15 cellular contexts compared by ENCODE assay signal in the genomic region with DNA sequence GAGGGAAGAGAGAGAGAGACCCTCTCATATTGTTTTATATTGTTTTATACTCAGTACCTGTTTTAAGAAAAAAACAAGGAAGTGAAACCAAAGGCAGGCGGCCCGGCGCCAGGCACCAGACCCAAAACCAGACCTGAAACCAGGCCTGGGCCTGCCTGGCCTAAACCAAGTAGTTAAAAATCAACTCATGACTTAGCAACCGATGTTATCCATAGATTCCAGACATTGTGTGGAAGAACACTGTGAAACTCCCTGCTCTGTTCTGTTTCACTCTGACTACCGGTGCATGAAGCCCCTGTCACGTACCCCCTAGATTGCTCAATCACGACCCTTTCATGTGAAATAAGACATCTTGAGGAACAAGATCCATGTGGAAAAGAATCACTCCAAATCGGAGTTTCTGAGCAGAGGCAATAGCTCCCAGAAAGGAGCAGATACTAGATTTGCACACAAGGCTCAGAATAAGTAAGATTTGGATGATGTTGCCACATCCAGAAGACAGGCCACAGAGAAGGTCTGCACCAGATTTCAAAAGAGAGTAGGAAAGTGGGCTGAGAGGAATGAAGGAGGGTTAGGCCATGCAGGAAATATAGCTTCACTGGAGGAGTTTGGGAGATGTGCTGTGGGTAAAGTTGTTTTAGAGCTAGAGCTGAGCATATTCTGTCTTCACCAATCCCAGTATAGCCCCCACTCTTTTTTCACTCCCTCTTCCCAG. TPM values are rescaled to one million over a fixed set of nuclear protein-coding genes. Genes with fewer than 3 reads are reported as not detected.
DNase-seq lines count a peak whose midpoint lies in the region; ATAC-seq and TF ChIP-seq lines count a peak whose summit lies in the region.
"Had no signal": no experiment of that assay in that cellular context is flagged by ENCODE, and none has a peak within 500 bp of the region (broad histone marks: within the 10 kb centered on the region; RNA-seq: fewer than 3 reads in every experiment).

No MANE protein-coding gene starts in this region.

- no peak overlapping the region for H2AFZ ChIP-seq in OCI-LY3 (ENCODE audit: low read depth, low read length)

- peak overlapping the region; percentile 37 for H3K4me2 ChIP-seq in OCI-LY3 (ENCODE audit: low read length)

- peak overlapping the region; percentile 71 for H3K27ac ChIP-seq in OCI-LY3 (ENCODE audit: low read length)
- peak overlapping the region; percentile 77 for H3K27ac ChIP-seq in stomach smooth muscle (ENCODE audit: low read length)
- no peak overlapping the region for H3K27ac ChIP-seq in colonic mucosa
- H3K27ac ChIP-seq: pancreas had no signal

- no peaks in the 10 kb centered on the region for H4K20me1 ChIP-seq in OCI-LY3 (ENCODE audit: insufficient read depth, low read length)

- H3K27me3 ChIP-seq in OCI-LY3 (ENCODE audit: low read depth, low read length) (no peaks in the 10 kb centered on the region), stomach smooth muscle (ENCODE audit: control insufficient read depth in 1 of 2, insufficient read depth in 2 of 2, low read length in 2 of 2) (no peaks in the 10 kb centered on the region), colonic mucosa (no peaks in the 10 kb centered on the region)
- H3K27me3 ChIP-seq: pancreas, stomach had no signal

- ATAC-seq in GM19025 (IDR thresholded peaks at IDR 0.05; ENCODE audit: low read depth, unreplicated experiment) = peak; percentile 44
- peak; percentile 40 for ATAC-seq in HG02938 (IDR thresholded peaks at IDR 0.05; ENCODE audit: unreplicated experiment)
- no peak for ATAC-seq in HG02840 (IDR thresholded peaks at IDR 0.05; ENCODE audit: low FRiP score, unreplicated experiment)
- ATAC-seq in left lobe of liver = no peak
- ATAC-seq: activated T-helper 17 cell treated with anti-CD3 and anti-CD28 coated beads, Interleukin-2, amount 50 U/mL, for 72 hours; pancreas had no signal

- H3K4me1 ChIP-seq in OCI-LY3 (ENCODE audit: low read length) = peaks cover 24% of the 10 kb centered on the region
- H3K4me1 ChIP-seq in stomach smooth muscle (ENCODE audit: control insufficient read depth, insufficient read depth, low read length) = peaks cover 2% of the 10 kb centered on the region
- no peaks in the 10 kb centered on the region for H3K4me1 ChIP-seq in colonic mucosa
- H3K4me1 ChIP-seq: pancreas, stomach had no signal

- H3K9ac ChIP-seq in OCI-LY3 (ENCODE audit: low read length) (no peak overlapping the region; the same call in 1 of the 2 replicates), stomach smooth muscle (ENCODE audit: low read length in 2 of 2) (no peak overlapping the region), colonic mucosa (ENCODE audit: low read depth in 2 of 2, low read length in 2 of 2) (no peak overlapping the region)

- DNase-seq in colonic mucosa = no peak
- no peak for DNase-seq in left lobe of liver (ENCODE audit: low spot score)
- DNase-seq: activated CD4-positive, alpha-beta T cell treated with anti-CD3 and anti-CD28 coated beads, Interleukin-2, amount 10 ng/mL, durations not matched to agents 7 days and 5 days; Calu3; hippocampal formation; NCI-H1048; NCI-H524 treated with DMSO at 0.1 percent for 48 hours; pancreas; stomach had no signal

- H3K36me3 ChIP-seq in OCI-LY3 (replicated peaks; ENCODE audit: low read depth, low read length) (peaks cover 13% of the 10 kb centered on the region), stomach smooth muscle (ENCODE audit: control insufficient read depth in 2 of 2, insufficient read depth in 2 of 2, low read length in 2 of 2) (no peaks in the 10 kb centered on the region), colonic mucosa (no peaks in the 10 kb centered on the region)
- H3K36me3 ChIP-seq: pancreas, stomach had no signal

- TF ChIP-seq CTCF in OCI-LY3 (IDR thresholded peaks at IDR 0.05; ENCODE audit: low read depth, low read length) (no peak), colonic mucosa (IDR thresholded peaks at IDR 0.05) (no peak)

- H3K9me3 ChIP-seq in OCI-LY3 (ENCODE audit: insufficient read depth, low read length) (no peaks in the 10 kb centered on the region), stomach smooth muscle (ENCODE audit: control insufficient read depth in 2 of 2, low read length in 2 of 2) (no peaks in the 10 kb centered on the region), colonic mucosa (no peaks in the 10 kb centered on the region)
- H3K9me3 ChIP-seq: pancreas, stomach had no signal

- H3K4me3 ChIP-seq in OCI-LY3 (ENCODE audit: low read length) (peak overlapping the region; percentile 22), stomach smooth muscle (ENCODE audit: low read length in 2 of 2) (no peak overlapping the region), colonic mucosa (no peak overlapping the region)
- H3K4me3 ChIP-seq: pancreas, stomach had no signal

- intact Hi-C loops in colonic mucosa (cut with DNase I) = no loop called here

- H3K79me2 ChIP-seq in OCI-LY3 (ENCODE audit: low read length) = no peaks in the 10 kb centered on the region

RNA-seq across cellular contexts. Expression of a gene that starts 8.7 kb away (rescaled TPM):
- 1 to 10 TPM; 7.5 to 8.2 TPM for total RNA-seq in colonic mucosa
- total RNA-seq in left lobe of liver = 4.2 TPM

Comparison
In these comparisons a context has a peak if more than half of its experiments do, and no peak if none do; other contexts are left out.
1. ATAC-seq: peak in GM19025 (single experiment) and HG02938 (single experiment); none in HG02840 (single experiment) and left lobe of liver (single experiment).